In genomic region chr11:130209944-130210854, GRCh38 we compare ENCODE assay signal across 17 cellular contexts. TPM values are rescaled to one million over a fixed set of nuclear protein-coding genes. Genes with fewer than 3 reads are reported as not detected.
DNase-seq lines count a peak whose midpoint lies in the region; ATAC-seq and TF ChIP-seq lines count a peak whose summit lies in the region.
"Had no signal": no experiment of that assay in that cellular context is flagged by ENCODE, and none has a peak within 500 bp of the region (broad histone marks: within the 10 kb centered on the region; RNA-seq: fewer than 3 reads in every experiment).

No MANE protein-coding gene starts in this region.

- H3K9me3 ChIP-seq in lung (ENCODE audit: control insufficient read depth in 2 of 2, insufficient read depth in 1 of 2, low read length in 1 of 2) = no peaks in the 10 kb centered on the region
- H3K9me3 ChIP-seq in transverse colon = no peaks in the 10 kb centered on the region
- H3K9me3 ChIP-seq: ascending aorta, uterus had no signal

- TF ChIP-seq CTCF in lung (IDR thresholded peaks at IDR 0.05; ENCODE audit: control extremely low read depth, extremely low read depth) (no peak), transverse colon (IDR thresholded peaks at IDR 0.05) (no peak), GM10266 (IDR thresholded peaks at IDR 0.05; ENCODE audit: control insufficient read depth, insufficient read depth, low read depth, missing control alignments) (no peak)

- H3K36me3 ChIP-seq in lung (ENCODE audit: control insufficient read depth in 2 of 2, insufficient read depth in 2 of 2, low read length in 2 of 2) = peaks cover 0 to 2% of the 10 kb centered on the region in 2 donors
- H3K36me3 ChIP-seq in transverse colon = peaks cover 0 to 7% (median 0%) of the 10 kb centered on the region in 4 donors
- H3K36me3 ChIP-seq: ascending aorta, uterus had no signal

- H3K27ac ChIP-seq in lung (ENCODE audit: low read depth in 1 of 2, low read length in 1 of 2) (no peak overlapping the region), transverse colon (no peak overlapping the region)
- H3K27ac ChIP-seq: ascending aorta, uterus had no signal

- intact Hi-C loops in transverse colon (cut with DNase I; ENCODE audit: low total_unique reads) = loop anchor here (5.0 to 10.0 kb wide), 2 partner anchors 175 to 217 kb away; partner anchors contain the start of gene ADAMTS8

- ATAC-seq in lung (ENCODE audit: insufficient read depth, low FRiP score) = no peak
- ATAC-seq in HG02759 (IDR thresholded peaks at IDR 0.05; ENCODE audit: unreplicated experiment) = no peak
- ATAC-seq: left cardiac atrium; stimulated activated naive CD8-positive, alpha-beta T cell treated with anti-CD3 and anti-CD28 coated beads, Interleukin-15, Interleukin-2, amounts not matched to agents 100 U/mL and 50 U/mL, for 24 hours had no signal

- no peak overlapping the region for H3K4me3 ChIP-seq in lung
- H3K4me3 ChIP-seq in transverse colon = no peak overlapping the region
- H3K4me3 ChIP-seq: ascending aorta, uterus had no signal

- no peak for TF ChIP-seq POLR2A in transverse colon (IDR thresholded peaks at IDR 0.05)

- in situ Hi-C loops in transverse colon (cut with MboI; ENCODE audit: low pct_ligation_motif_present in 1 of 4, low pct_unique_long_range_greater_than_20kb in 1 of 4, low sequenced_read_pairs in 3 of 4) = loop anchor here (10.0 to 25.0 kb wide), 4 partner anchors 177 to 652 kb away; partner anchors contain the start of gene ADAMTS8 (in 1 of the 4)

- peak; percentile 48 for DNase-seq in activated effector memory CD4-positive, alpha-beta T cell treated with anti-CD3 and anti-CD28 coated beads, Interleukin-2, amount 50 U/mL, for 16 hours
- no peak for DNase-seq in activated effector memory CD4-positive, alpha-beta T cell treated with Interleukin-2 at 50 U/mL for 16 hours
- peak; percentile 25 for DNase-seq in activated CD8-positive, alpha-beta memory T cell treated with anti-CD3 and anti-CD28 coated beads, Interleukin-2, amount 50 U/mL, for 48 hours
- DNase-seq in lung (ENCODE audit: low spot score) (peak; percentile 27), transverse colon (peak; percentile 5), GM10266 (ENCODE audit: extremely low spot score) (no peak), UCSD-AML1 (lab: John Stamatoyannopoulos, UW; ENCODE audit: unreplicated experiment) (no peak)
- DNase-seq: activated naive CD4-positive, alpha-beta T cell treated with anti-CD3 and anti-CD28 coated beads for 36 hours; DMS79 treated with DMSO at 0.1 percent for 48 hours; foreskin melanocyte; HFFc6; left cardiac atrium; NCI-H146; stimulated activated naive CD8-positive, alpha-beta T cell treated with anti-CD3 and anti-CD28 coated beads, Interleukin-15, Interleukin-2, amounts not matched to agents 100 U/mL and 50 U/mL, for 24 hours; uterus had no signal

- H3K4me1 ChIP-seq in lung (ENCODE audit: control insufficient read depth in 2 of 2, insufficient read depth in 2 of 2, low read length in 2 of 2) = no peaks in the 10 kb centered on the region
- peaks cover 0 to 12% (median 5%) of the 10 kb centered on the region in 4 donors for H3K4me1 ChIP-seq in transverse colon
- H3K4me1 ChIP-seq: ascending aorta, uterus had no signal

- no peaks in the 10 kb centered on the region for H3K27me3 ChIP-seq in lung (ENCODE audit: control insufficient read depth, insufficient read depth)
- no peaks in the 10 kb centered on the region for H3K27me3 ChIP-seq in transverse colon
- H3K27me3 ChIP-seq: ascending aorta, uterus had no signal

- TF ChIP-seq EP300 in transverse colon (IDR thresholded peaks at IDR 0.05; ENCODE audit: low read depth) = no peak

- WGBS in lung, 2 donors = 86 to 90% methylated on average over 23 of the region's 23 CpGs
- 71 to 86% methylated on average over 5 to 23 of the region's 23 CpGs for WGBS in transverse colon (ENCODE audit: low coverage in 1 of 2), 2 donors

RNA-seq across cellular contexts. Expression of gene ST14, which starts 50.6 kb away (rescaled TPM):
- 10 to 100 TPM; 24.3 to 81.1 TPM for total RNA-seq in lung
- polyA plus RNA-seq in lung = 10 to 100 TPM; 37.7 to 70.5 TPM
- total RNA-seq in transverse colon = 100 to 1,000 TPM; 335 to 641 (median 446) TPM
- total RNA-seq: activated naive CD4-positive, alpha-beta T cell treated with anti-CD3 and anti-CD28 coated beads for 36 hours; HFFc6 had no signal

Comparison
In these comparisons a context has a peak if more than half of its experiments do, and no peak if none do; other contexts are left out.
1. DNase-seq: peak in activated effector memory CD4-positive, alpha-beta T cell treated with anti-CD3 and anti-CD28 coated beads, Interleukin-2, amount 50 U/mL, for 16 hours (single experiment), activated CD8-positive, alpha-beta memory T cell treated with anti-CD3 and anti-CD28 coated beads, Interleukin-2, amount 50 U/mL, for 48 hours (single experiment), lung (single experiment) and transverse colon (single experiment); none in activated effector memory CD4-positive, alpha-beta T cell treated with Interleukin-2 at 50 U/mL for 16 hours (single experiment), GM10266 (single experiment) and UCSD-AML1 (single experiment).
2. RNA of gene ST14, which starts 50.6 kb away (total RNA-seq): 335 to 641 TPM in transverse colon; 24.3 to 81.1 TPM in lung; every median in the first group is over 4 times any median in the second.